In the genomic region with DNA sequence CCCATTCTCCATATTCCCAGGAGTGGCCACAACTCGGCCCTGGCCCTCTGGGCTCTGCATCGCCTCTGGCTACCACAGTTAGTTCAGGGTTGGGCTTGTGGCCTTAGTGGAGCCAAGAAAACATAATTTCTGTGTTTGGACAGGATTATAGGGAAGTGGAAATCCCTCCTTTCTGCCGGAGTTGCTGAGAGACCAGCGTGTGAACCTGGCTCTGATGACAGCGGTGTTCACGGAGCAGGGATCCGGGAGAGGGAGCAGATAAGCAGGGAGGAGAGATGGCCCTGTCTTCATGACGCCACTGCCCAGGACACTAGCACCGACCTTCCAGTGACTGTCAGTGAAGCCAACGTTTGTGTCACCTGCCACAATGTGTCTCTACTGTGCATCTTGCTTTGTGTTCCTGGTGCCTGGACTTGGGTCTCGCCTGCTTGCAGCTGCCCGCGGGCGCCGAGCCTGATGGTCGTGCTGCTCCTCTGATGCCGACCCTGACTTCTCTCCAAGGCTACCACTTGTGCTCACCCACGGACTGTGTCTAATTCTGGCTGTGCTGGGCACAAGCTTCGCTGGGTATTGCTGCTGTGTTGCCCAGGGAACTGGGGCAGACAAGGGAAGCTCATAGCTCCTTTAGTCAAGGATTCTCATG, we compare ENCODE assay signal across 23 cellular contexts.
DNase-seq lines count a peak whose midpoint lies in the region; ATAC-seq, FAIRE-seq and TF ChIP-seq lines count a peak whose summit lies in the region.
"Had no signal": no experiment of that assay in that cellular context is flagged by ENCODE, and none has a peak within 500 bp of the region (broad histone marks: within the 10 kb centered on the region; RNA-seq: fewer than 3 reads in every experiment).

No MANE protein-coding gene starts in this region.

- H3K27ac ChIP-seq in right atrium auricular region: no peak overlapping the region
- H3K27ac ChIP-seq: tibial nerve, VCaP had no signal

- TF ChIP-seq CTCF in right atrium auricular region (IDR thresholded peaks at IDR 0.05): no peak
- no peak for TF ChIP-seq CTCF in omental fat pad (IDR thresholded peaks at IDR 0.05)

- intact Hi-C loops in Right ventricle myocardium superior (cut with DNase I): no loop called here
- intact Hi-C loops in left cardiac atrium (cut with DNase I): no loop called here

- no peak for FAIRE-seq in GM12891 (lab: Jason Lieb, UNC)
- FAIRE-seq: bronchial epithelial cell, GM18507, H1 had no signal

- no peak overlapping the region for H3K4me3 ChIP-seq in right atrium auricular region
- H3K4me3 ChIP-seq: tibial nerve had no signal

- peaks cover 0 to 10% of the 10 kb centered on the region in 2 donors for H3K4me1 ChIP-seq in right atrium auricular region

- no peaks in the 10 kb centered on the region for H3K9me3 ChIP-seq in right atrium auricular region
- H3K9me3 ChIP-seq: tibial nerve had no signal

- TF ChIP-seq POLR2A in GM12891 (IDR thresholded peaks at IDR 0.05; ENCODE audit: low read depth, low read length): no peak

- H3K36me3 ChIP-seq in right atrium auricular region: no peaks in the 10 kb centered on the region
- H3K36me3 ChIP-seq: tibial nerve had no signal

- ATAC-seq in Right ventricle myocardium superior (ENCODE audit: poor library complexity) (peak; percentile 79), left cardiac atrium (peak; percentile 80 to 83), omental fat pad (ENCODE audit: low FRiP score) (peak; percentile 72), GM18870 (IDR thresholded peaks at IDR 0.05; ENCODE audit: unreplicated experiment) (no peak)
- ATAC-seq: activated T-cell treated with anti-CD3 and anti-CD28 coated beads, Interleukin-2, amount 50 U/mL, for 72 hours; stimulated activated memory B cell treated with anti-CD40 and anti-IgM and Interleukin-4, amounts not matched to agents 10 μg/mL and 1 μg/mL and 100 μg/mL, for 72 hours had no signal

- no peaks in the 10 kb centered on the region for H3K27me3 ChIP-seq in right atrium auricular region
- H3K27me3 ChIP-seq: tibial nerve had no signal

- DNase-seq in Right ventricle myocardium superior: no peak
- DNase-seq in right atrium auricular region (ENCODE audit: low spot score): no peak
- DNase-seq in left cardiac atrium: no peak
- no peak for DNase-seq in omental fat pad (ENCODE audit: low spot score)
- DNase-seq in GM03348 (ENCODE audit: low spot score): no peak
- DNase-seq in NCI-H1092 (lab: John Stamatoyannopoulos, UW): no peak
- DNase-seq in GM12891 (ENCODE audit: insufficient read length, low spot score): no peak
- DNase-seq: activated T-cell treated with anti-CD3 and anti-CD28 coated beads, Interleukin-2, amount 50 U/mL, for 72 hours; CD4-positive, CD25-positive, alpha-beta regulatory T cell; glutamatergic neuron; mesenchymal stem cell; MV-4-11; NCI-H2081; NCI-H510A; nephron progenitor cell; retina had no signal

TF ChIP-seq in GM12891, 5 proteins besides CTCF, POLR2A, EP300 and RAD21:
- TF ChIP-seq SPI1 (IDR thresholded peaks at IDR 0.05; ENCODE audit: low read depth, low read length): no peak
